ENCODE assay signal across 20 cellular contexts in the genomic region with DNA sequence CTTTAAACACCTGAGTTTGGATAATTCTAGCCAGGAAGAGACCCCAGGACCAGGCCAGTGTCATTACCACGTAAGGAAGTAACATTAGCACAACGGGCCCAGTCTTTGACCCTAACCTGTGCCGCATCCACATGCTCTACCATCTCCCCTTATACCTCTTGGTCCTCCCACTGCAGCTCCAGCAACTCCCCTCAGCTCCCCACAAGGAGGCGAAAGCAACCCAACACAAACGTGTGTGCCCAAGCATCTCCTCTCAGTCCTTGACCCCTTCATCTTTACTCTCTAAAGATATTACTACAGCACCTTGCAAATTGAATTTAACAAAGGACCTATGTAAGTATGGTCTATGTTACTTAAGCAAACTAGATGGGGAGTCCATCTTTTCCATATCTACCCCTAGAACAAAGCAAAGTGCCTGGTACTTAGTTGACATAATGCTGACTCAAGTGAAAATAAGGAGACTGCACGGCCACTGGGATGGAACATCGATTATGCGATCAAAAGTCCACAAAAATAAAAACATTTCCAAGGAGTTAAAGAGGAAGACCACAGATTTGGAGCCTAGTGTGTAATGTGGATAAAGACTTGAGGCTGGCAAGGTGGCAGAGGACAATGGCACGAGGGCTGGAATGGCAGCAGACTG.
DNase-seq lines count a peak whose midpoint lies in the region; ATAC-seq, FAIRE-seq and TF ChIP-seq lines count a peak whose summit lies in the region.
"Had no signal": no experiment of that assay in that cellular context is flagged by ENCODE, and none has a peak within 500 bp of the region (broad histone marks: within the 10 kb centered on the region; RNA-seq: fewer than 3 reads in every experiment).

No MANE protein-coding gene starts in this region.

- H3K9me2 ChIP-seq in PC-3 (replicated peaks; ENCODE audit: low read length) = no peaks in the 10 kb centered on the region

- H3K4me1 ChIP-seq in A549 (peaks cover 85% of the 10 kb centered on the region), H1 (replicated peaks in 1 of 4; ENCODE audit: control insufficient read depth in 3 of 4, insufficient read depth in 4 of 4, low read length in 3 of 4) (peaks cover 0 to 3% (median under 1%) of the 10 kb centered on the region in 4 experiments; a peak in 2 of 7 replicates), mesenchymal stem cell (ENCODE audit: control insufficient read depth, insufficient read depth, low read depth, low read length) (peaks cover 8% of the 10 kb centered on the region), PC-3 (ENCODE audit: insufficient read depth, low read length) (peaks cover 36% of the 10 kb centered on the region)
- H3K4me1 ChIP-seq: BLaER1 had no signal

- no peak overlapping the region for H2BK20ac ChIP-seq in H1 (ENCODE audit: low read length)

- H3K27me3 Mint-ChIP-seq in activated T-helper 1 cell treated with anti-CD3 and anti-CD28 coated beads, Interleukin-12 subunit alpha, Interleukin-12 subunit beta, Interleukin-2, Interleukin-4 antibody, amounts not matched to agents 30 ng/mL and 10 ng/mL and 1 ng/mL, durations not matched to agents 14 hours and 24 hours and 36 hours (ENCODE audit: insufficient read depth) = peaks cover 7% of the 10 kb centered on the region

- H2AFZ ChIP-seq in H1 (ENCODE audit: low read length) = no peak overlapping the region
- no peak overlapping the region for H2AFZ ChIP-seq in mesenchymal stem cell (ENCODE audit: low read depth, low read length)
- no peak overlapping the region for H2AFZ ChIP-seq in PC-3 (ENCODE audit: low read length)

- H3K18ac ChIP-seq in H1 (ENCODE audit: extremely low read depth, low read length) (no peak overlapping the region), mesenchymal stem cell (ENCODE audit: low read depth in 1 of 2, low read length in 2 of 2) (peak overlapping the region in 1 of 2 experiments; percentile 76)

- H3K79me1 ChIP-seq in H1 (ENCODE audit: low read depth, low read length) (no peaks in the 10 kb centered on the region), mesenchymal stem cell (replicated peaks; ENCODE audit: low read length, poor library complexity, severe bottlenecking) (peaks cover 22% of the 10 kb centered on the region)

- 86% methylated on average over 9 of the region's 9 CpGs for WGBS in A549 (ENCODE audit: missing lambda C conversion rate)
- 84% methylated on average over 9 of the region's 9 CpGs; no CpG with 5 or more reads in 1 of the 2 experiments for WGBS in H1 (ENCODE audit: extremely low coverage in 1 of 2, insufficient coverage in 1 of 2, insufficient read length in 1 of 2, insufficient replicate concordance in 2 of 2, low coverage in 1 of 2, low lambda C conversion rate in 2 of 2, missing lambda C conversion rate in 1 of 2), 2 experiments
- 77% methylated on average over 6 of the region's 9 CpGs for WGBS in mesenchymal stem cell

- H3K27ac ChIP-seq in A549 (peak overlapping the region; percentile 90 to 92), H1 (ENCODE audit: low read depth, low read length) (no peak overlapping the region), mesenchymal stem cell (ENCODE audit: low read length, poor library complexity, severe bottlenecking) (no peak overlapping the region), PC-3 (ENCODE audit: low read length) (no peak overlapping the region)
- H3K27ac ChIP-seq: BLaER1, coronary artery, neutrophil had no signal

- H2BK5ac ChIP-seq in H1 (ENCODE audit: low read depth, low read length) = no peak overlapping the region
- no peak overlapping the region for H2BK5ac ChIP-seq in mesenchymal stem cell (ENCODE audit: low read depth, low read length, poor library complexity, severe bottlenecking)

- H4K91ac ChIP-seq in H1 (replicated peaks; ENCODE audit: insufficient read length, low read length) (no peak overlapping the region), mesenchymal stem cell (ENCODE audit: low read length) (no peak overlapping the region)

- POLR2A ChIA-PET in A549 (lab: Yijun Ruan, JAX) (no interaction called here), H1 (lab: Charles Lee; ENCODE audit: partially characterized antibody) (interaction anchor here (1.0 to 1.4 kb wide), 2 partner anchors 33 to 61 kb away, joined by 3 read pairs; no protein-coding TSS in a partner anchor), PC-3 (lab: Charles Lee; ENCODE audit: unreplicated experiment) (no interaction called here)

- H3K27me3 ChIP-seq in H1 (replicated peaks in 1 of 4; ENCODE audit: control insufficient read depth in 3 of 4, extremely low read depth in 1 of 4, insufficient read depth in 3 of 4, low read length in 3 of 4) (no peaks in the 10 kb centered on the region), mesenchymal stem cell (ENCODE audit: control insufficient read depth in 1 of 2, insufficient read depth in 1 of 2, low read length in 2 of 2) (no peaks in the 10 kb centered on the region), PC-3 (ENCODE audit: low read length) (no peaks in the 10 kb centered on the region)
- H3K27me3 ChIP-seq: neutrophil had no signal

- TF ChIP-seq POLR2A in A549 (IDR thresholded peaks at IDR 0.05; ENCODE audit: low read length) (no peak), H1 (IDR thresholded peaks at IDR 0.05; ENCODE audit: control extremely low read depth in 1 of 2, low read depth in 2 of 2, low read length in 2 of 2) (no peak)

- BruUV-seq in PC-3 (replicated peaks; lab: Mats Ljungman, UMichigan) = no TSS peak

- H2BK15ac ChIP-seq in H1 (ENCODE audit: low read length) (no peak overlapping the region), mesenchymal stem cell (ENCODE audit: low read depth, poor library complexity, severe bottlenecking) (no peak overlapping the region)

- H4K5ac ChIP-seq in H1 (ENCODE audit: insufficient read length, low read depth, low read length) = no peak overlapping the region

- H3K4me1 Mint-ChIP-seq in activated T-helper 1 cell treated with anti-CD3 and anti-CD28 coated beads, Interleukin-12 subunit alpha, Interleukin-12 subunit beta, Interleukin-2, Interleukin-4 antibody, amounts not matched to agents 30 ng/mL and 10 ng/mL and 1 ng/mL, durations not matched to agents 14 hours and 24 hours and 36 hours (ENCODE audit: low read depth) = peaks cover 23% of the 10 kb centered on the region

- no peaks in the 10 kb centered on the region for H3K9me3 Mint-ChIP-seq in activated T-helper 1 cell treated with anti-CD3 and anti-CD28 coated beads, Interleukin-12 subunit alpha, Interleukin-12 subunit beta, Interleukin-2, Interleukin-4 antibody, amounts not matched to agents 30 ng/mL and 10 ng/mL and 1 ng/mL, durations not matched to agents 14 hours and 24 hours and 36 hours

- no peak overlapping the region for H2BK120ac ChIP-seq in H1 (replicated peaks; ENCODE audit: low read depth, low read length)
- H2BK120ac ChIP-seq in mesenchymal stem cell (ENCODE audit: low read depth, low read length) = no peak overlapping the region

- H3K4me3 Mint-ChIP-seq in activated T-helper 1 cell treated with anti-CD3 and anti-CD28 coated beads, Interleukin-12 subunit alpha, Interleukin-12 subunit beta, Interleukin-2, Interleukin-4 antibody, amounts not matched to agents 30 ng/mL and 10 ng/mL and 1 ng/mL, durations not matched to agents 14 hours and 24 hours and 36 hours = no peak overlapping the region

- H3K23me2 ChIP-seq in H1 (ENCODE audit: low read depth, low read length) = no peaks in the 10 kb centered on the region

- H2BK12ac ChIP-seq in H1 (ENCODE audit: low read depth, low read length) = no peak overlapping the region
- H2BK12ac ChIP-seq in mesenchymal stem cell (ENCODE audit: low read length in 2 of 2) = peak overlapping the region; percentile 4 to 25

- H4K20me1 ChIP-seq in H1 (replicated peaks in 1 of 2; ENCODE audit: control insufficient read depth in 1 of 2, insufficient read depth in 2 of 2, low read length in 2 of 2) = peaks cover 2 to 5% of the 10 kb centered on the region in 2 experiments
- H4K20me1 ChIP-seq in PC-3 (ENCODE audit: low read length) = no peaks in the 10 kb centered on the region
- H4K20me1 ChIP-seq: BLaER1 had no signal

- no peak overlapping the region for H3K27ac Mint-ChIP-seq in activated T-helper 1 cell treated with anti-CD3 and anti-CD28 coated beads, Interleukin-12 subunit alpha, Interleukin-12 subunit beta, Interleukin-2, Interleukin-4 antibody, amounts not matched to agents 30 ng/mL and 10 ng/mL and 1 ng/mL, durations not matched to agents 14 hours and 24 hours and 36 hours

- TF ChIP-seq CTCF in A549 (IDR thresholded peaks at IDR 0.05) (no peak), HFF-Myc (IDR thresholded peaks at IDR 0.05; ENCODE audit: low read depth, low read length, missing control alignments) (peak; percentile 13), H1 (IDR thresholded peaks at IDR 0.05; ENCODE audit: control extremely low read depth in 1 of 3, insufficient read depth in 1 of 3, low read depth in 1 of 3, low read length in 3 of 3) (peak; percentile 54 to 73 (median 63)), PC-3 (conservative IDR thresholded peaks at IDR 0.05; ENCODE audit: low read depth, low read length) (no peak)

- H3K79me2 ChIP-seq in H1 (ENCODE audit: control insufficient read depth in 1 of 2, insufficient read depth in 2 of 2, low read length in 2 of 2) (no peaks in the 10 kb centered on the region), PC-3 (ENCODE audit: low read length) (no peaks in the 10 kb centered on the region)

- H3K56ac ChIP-seq in H1 (replicated peaks; ENCODE audit: insufficient read length, low read depth, low read length) = no peak overlapping the region

- no peak overlapping the region for H3K9ac ChIP-seq in H1 (replicated peaks in 1 of 4; ENCODE audit: extremely low read depth in 1 of 4, low read depth in 3 of 4, low read length in 3 of 4)
- H3K9ac ChIP-seq in mesenchymal stem cell (ENCODE audit: low read length) = no peak overlapping the region
- H3K9ac ChIP-seq in PC-3 (ENCODE audit: low read length) = no peak overlapping the region
- H3K9ac ChIP-seq: BLaER1 had no signal

- H3K4me2 ChIP-seq in A549 (peak overlapping the region; percentile 75; the same call in 2 of the 3 replicates), H1 (ENCODE audit: insufficient read depth in 1 of 2, low read depth in 2 of 2, low read length in 2 of 2) (no peak overlapping the region), mesenchymal stem cell (ENCODE audit: low read length, poor library complexity, severe bottlenecking) (no peak overlapping the region), PC-3 (ENCODE audit: low read length) (no peak overlapping the region)
- H3K4me2 ChIP-seq: BLaER1, smooth muscle cell had no signal

- H4K8ac ChIP-seq in H1 (ENCODE audit: extremely low read depth, insufficient read depth, low read length) (peak overlapping the region; percentile 28; the same call in 1 of the 2 replicates), mesenchymal stem cell (ENCODE audit: low read length) (peak overlapping the region; percentile 73)

- no peak for ATAC-seq in A549
- ATAC-seq in PC-3 = no peak

- no peaks in the 10 kb centered on the region for H3K36me3 Mint-ChIP-seq in activated T-helper 1 cell treated with anti-CD3 and anti-CD28 coated beads, Interleukin-12 subunit alpha, Interleukin-12 subunit beta, Interleukin-2, Interleukin-4 antibody, amounts not matched to agents 30 ng/mL and 10 ng/mL and 1 ng/mL, durations not matched to agents 14 hours and 24 hours and 36 hours (ENCODE audit: low read depth)

- H3K14ac ChIP-seq in H1 (ENCODE audit: insufficient read length) (no peak overlapping the region), mesenchymal stem cell (ENCODE audit: low read length in 2 of 2) (no peak overlapping the region)

- no peak overlapping the region for H3K4ac ChIP-seq in H1 (replicated peaks; ENCODE audit: insufficient read length, low read depth, low read length)
- no peak overlapping the region for H3K4ac ChIP-seq in mesenchymal stem cell (ENCODE audit: low read depth in 1 of 2, low read length in 2 of 2)

- TF ChIP-seq RAD21 in A549 (conservative IDR thresholded peaks at IDR 0.05 in 1 of 2, IDR thresholded peaks at IDR 0.05 in 1 of 2) (peak in 1 of 2 experiments; percentile 48; a peak in 2 of 5 replicates), H1 (IDR thresholded peaks at IDR 0.05 in 1 of 2, conservative IDR thresholded peaks at IDR 0.05 in 1 of 2; ENCODE audit: low read depth in 2 of 2, low read length in 2 of 2) (peak; percentile 49 to 54)

- H3K23ac ChIP-seq in H1 (ENCODE audit: insufficient read length) (no peak overlapping the region), mesenchymal stem cell (ENCODE audit: low read length in 2 of 2) (no peak overlapping the region)

- H3K4me3 ChIP-seq in A549 (no peak overlapping the region), HFF-Myc (replicated peaks; ENCODE audit: low read depth, low read length) (no peak overlapping the region), H1 (ENCODE audit: extremely low read depth in 1 of 4, insufficient read depth in 2 of 4, low read depth in 3 of 4, low read length in 4 of 4) (no peak overlapping the region), mesenchymal stem cell (ENCODE audit: insufficient read depth in 1 of 2, low read depth in 1 of 2, low read length in 2 of 2) (no peak overlapping the region), PC-3 (ENCODE audit: low read length) (no peak overlapping the region)
- H3K4me3 ChIP-seq: BLaER1, coronary artery, smooth muscle cell had no signal

- TF ChIP-seq EP300 in A549 (IDR thresholded peaks at IDR 0.05) = no peak
- TF ChIP-seq EP300 in H1 (IDR thresholded peaks at IDR 0.05; ENCODE audit: borderline replicate concordance in 1 of 2, low read depth in 2 of 2, low read length in 2 of 2) = no peak

- intact Hi-C loops in activated T-helper 1 cell treated with anti-CD3 and anti-CD28 coated beads, Interleukin-12 subunit alpha, Interleukin-12 subunit beta, Interleukin-2, Interleukin-4 antibody, amounts not matched to agents 30 ng/mL and 10 ng/mL and 1 ng/mL, durations not matched to agents 14 hours and 24 hours and 36 hours (cut with micrococcal nuclease) = loop anchor here (10.0 kb wide), 2 partner anchors 1658 to 1878 kb away; a partner anchor contains a TSS
- intact Hi-C loops in PC-3 (cut with micrococcal nuclease) = no loop called here

- H2AK5ac ChIP-seq in H1 (ENCODE audit: low read depth, low read length) = no peak overlapping the region
- H2AK5ac ChIP-seq in mesenchymal stem cell (ENCODE audit: low read length, severe bottlenecking) = no peak overlapping the region

- H3F3A ChIP-seq in PC-3 (ENCODE audit: low read length, unreplicated experiment) = peaks cover 6% of the 10 kb centered on the region

- DNase-seq in A549 (ENCODE audit: low read depth in 1 of 2, low spot score in 1 of 2) = peak in 1 of 2 experiments; percentile 46
- no peak for DNase-seq in HFF-Myc (ENCODE audit: extremely low read depth, low read depth)
- DNase-seq in H1 (ENCODE audit: low read depth in 1 of 2, low spot score in 2 of 2) = no peak
- DNase-seq in mesenchymal stem cell = no peak
- DNase-seq in superior temporal gyrus (ENCODE audit: extremely low spot score) = no peak
- no peak for DNase-seq in NCI-H2107 treated with DMSO at 0.1 percent for 48 hours (lab: John Stamatoyannopoulos, UW; ENCODE audit: unreplicated experiment)
- no peak for DNase-seq in activated T-helper 1 cell treated with anti-CD3 and anti-CD28 coated beads, Interleukin-12 subunit alpha, Interleukin-12 subunit beta, Interleukin-2, Interleukin-4 antibody, amounts not matched to agents 30 ng/mL and 10 ng/mL and 1 ng/mL, durations not matched to agents 14 hours and 24 hours and 36 hours (ENCODE audit: low spot score)
- DNase-seq in PC-3 = no peak
- DNase-seq: activated T-cell treated with anti-CD3 and anti-CD28 coated beads, Interleukin-2, amount 50 U/mL, for 1 hour; Calu3; foreskin fibroblast; NCI-H1694; NCI-H2227 treated with DMSO at 0.1 percent for 48 hours; stimulated activated naive CD4-positive, alpha-beta T cell had no signal

- CTCF ChIA-PET in A549 (lab: Yijun Ruan, JAX) (interaction anchor here (0.7 to 6.3 kb wide), 10 partner anchors 8 to 288 kb away, joined by 3 to 53 read pairs (median 3); no protein-coding TSS in a partner anchor), H1 (lab: Charles Lee; ENCODE audit: partially characterized antibody) (interaction anchor here (0.8 to 4.9 kb wide), 14 partner anchors 10 to 329 kb away, joined by 3 to 36 read pairs (median 5); no protein-coding TSS in a partner anchor), PC-3 (lab: Charles Lee) (interaction anchor here (0.8 kb wide), 1 partner anchor 61 kb away, joined by 3 read pairs; no protein-coding TSS in a partner anchor)

- H3K9me3 ChIP-seq in A549 = no peaks in the 10 kb centered on the region
- no peaks in the 10 kb centered on the region for H3K9me3 ChIP-seq in H1 (ENCODE audit: insufficient read depth in 2 of 2, low read depth in 1 of 2, low read length in 1 of 2)
- no peaks in the 10 kb centered on the region for H3K9me3 ChIP-seq in mesenchymal stem cell (ENCODE audit: control insufficient read depth, low read length)
- H3K9me3 ChIP-seq in PC-3 (ENCODE audit: low read length) = no peaks in the 10 kb centered on the region
- H3K9me3 ChIP-seq: BLaER1, neutrophil had no signal

- H3K36me3 ChIP-seq in H1 (ENCODE audit: control insufficient read depth in 2 of 4, insufficient read depth in 4 of 4, low read length in 3 of 4) (no peaks in the 10 kb centered on the region), mesenchymal stem cell (ENCODE audit: control insufficient read depth in 1 of 2, insufficient read depth in 2 of 2, low read depth in 1 of 2, low read length in 2 of 2) (no peaks in the 10 kb centered on the region), PC-3 (ENCODE audit: low read depth, low read length) (no peaks in the 10 kb centered on the region)
- H3K36me3 ChIP-seq: BLaER1 had no signal

- FAIRE-seq in A549 (lab: Jason Lieb, UNC) (no peak), H1 (lab: Jason Lieb, UNC) (no peak)
- FAIRE-seq: A204.1, islet of Langerhans had no signal

Comparison
In these comparisons a context has a peak if more than half of its experiments do, and no peak if none do; other contexts are left out.
1. H3K27ac ChIP-seq: peak in A549 (2 of 2); none in H1 (single experiment), mesenchymal stem cell (single experiment) and PC-3 (single experiment).
2. CTCF ChIP-seq: peak in HFF-Myc (single experiment) and H1 (3 of 3); none in A549 (single experiment) and PC-3 (single experiment).